Comparison of ENCODE assay signal across 1 cellular context in genomic region chr20:32965581-32966373, GRCh38.
TF ChIP-seq lines count a peak whose summit lies in the region.

No MANE protein-coding gene starts in this region.

TF ChIP-seq in HepG2, 621 proteins besides CTCF, POLR2A, EP300 and RAD21:
- TF ChIP-seq KLF13 (CRISPR knock-in tag; IDR thresholded peaks at IDR 0.05) (0 out of 2 replicates have a peak, but pooled peaks have one; percentile 35), ZNF629 (CRISPR knock-in tag; conservative IDR thresholded peaks at IDR 0.05) (peak; percentile 88), ZNF432 (CRISPR knock-in tag; IDR thresholded peaks at IDR 0.05; ENCODE audit: borderline replicate concordance) (no peak)
